ENCODE assay signal across 20 cellular contexts in the genomic region with DNA sequence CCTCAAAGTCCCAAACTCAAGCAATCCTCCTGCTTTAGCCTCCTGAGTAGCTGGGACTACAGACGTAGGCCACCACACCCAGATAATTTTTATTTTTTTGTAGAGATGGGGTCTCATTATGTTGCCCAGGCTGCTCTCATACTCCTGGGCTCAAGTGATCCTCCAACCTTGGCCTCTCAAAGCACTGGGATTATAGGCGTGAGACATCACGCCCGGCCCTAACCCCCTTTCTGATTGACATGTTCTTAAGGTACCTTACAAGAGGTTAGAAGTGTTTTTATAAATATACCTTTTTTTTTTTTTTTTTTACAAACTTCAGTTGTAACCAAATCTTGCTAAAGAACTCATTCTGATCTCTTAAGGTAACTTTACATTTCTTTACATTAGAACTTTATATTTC.
DNase-seq lines count a peak whose midpoint lies in the region; ATAC-seq and TF ChIP-seq lines count a peak whose summit lies in the region.
"Had no signal": no experiment of that assay in that cellular context is flagged by ENCODE, and none has a peak within 500 bp of the region (broad histone marks: within the 10 kb centered on the region; RNA-seq: fewer than 3 reads in every experiment).

No MANE protein-coding gene starts in this region.

- no peak for DNase-seq in activated naive CD8-positive, alpha-beta T cell treated with anti-CD3 and anti-CD28 coated beads, Interleukin-2, amount 50 U/mL, for 24 hours
- no peak for DNase-seq in activated naive CD8-positive, alpha-beta T cell treated with anti-CD3 and anti-CD28 coated beads for 36 hours
- DNase-seq in PC-9 (no peak), epithelial cell of prostate (ENCODE audit: low read depth, low spot score) (no peak), T-helper 17 cell (no peak)
- DNase-seq: 8988T, GDM1, H9, KBM-7, NCI-H1105, NCI-H2081, NCI-H2171, NCI-H524 treated with DMSO at 0.1 percent for 48 hours, NCI-H82, SHP77 treated with DMSO at 0.1 percent for 48 hours had no signal

- ATAC-seq in activated naive CD8-positive, alpha-beta T cell treated with anti-CD3 and anti-CD28 coated beads, Interleukin-2, amount 50 U/mL, for 24 hours = no peak
- ATAC-seq in stimulated activated memory B cell treated with anti-CD40 and anti-IgM and Interleukin-4, amounts not matched to agents 10 μg/mL and 1 μg/mL and 100 μg/mL, for 72 hours = no peak
- ATAC-seq in GM18861 (IDR thresholded peaks at IDR 0.05; ENCODE audit: unreplicated experiment) (no peak), T-helper 17 cell (no peak), HG02885 (IDR thresholded peaks at IDR 0.05; ENCODE audit: poor library complexity, unreplicated experiment) (no peak)

- H3K79me2 ChIP-seq in PC-9 (ENCODE audit: low read depth) = no peaks in the 10 kb centered on the region

- peaks cover 54% of the 10 kb centered on the region for H3K4me1 Mint-ChIP-seq in activated naive CD8-positive, alpha-beta T cell treated with anti-CD3 and anti-CD28 coated beads, Interleukin-2, amount 50 U/mL, for 24 hours
- H3K4me1 Mint-ChIP-seq in activated naive CD8-positive, alpha-beta T cell treated with anti-CD3 and anti-CD28 coated beads for 36 hours = peaks cover 17% of the 10 kb centered on the region
- peaks cover 52% of the 10 kb centered on the region for H3K4me1 Mint-ChIP-seq in stimulated activated memory B cell treated with anti-CD40 and anti-IgM and Interleukin-4, amounts not matched to agents 10 μg/mL and 1 μg/mL and 100 μg/mL, for 72 hours
- no peaks in the 10 kb centered on the region for H3K4me1 Mint-ChIP-seq in T-helper 17 cell
- H3K4me1 Mint-ChIP-seq: H9 had no signal

- H3K4me3 Mint-ChIP-seq in activated naive CD8-positive, alpha-beta T cell treated with anti-CD3 and anti-CD28 coated beads, Interleukin-2, amount 50 U/mL, for 24 hours = no peak overlapping the region
- H3K4me3 Mint-ChIP-seq in activated naive CD8-positive, alpha-beta T cell treated with anti-CD3 and anti-CD28 coated beads for 36 hours = no peak overlapping the region
- H3K4me3 Mint-ChIP-seq in stimulated activated memory B cell treated with anti-CD40 and anti-IgM and Interleukin-4, amounts not matched to agents 10 μg/mL and 1 μg/mL and 100 μg/mL, for 72 hours = no peak overlapping the region
- H3K4me3 Mint-ChIP-seq in T-helper 17 cell = no peak overlapping the region
- H3K4me3 Mint-ChIP-seq: H9 had no signal

- H3K36me3 ChIP-seq in PC-9 (ENCODE audit: low read depth) = no peaks in the 10 kb centered on the region

- POLR2A ChIA-PET in PC-9 (lab: Charles Lee; ENCODE audit: unreplicated experiment) = no interaction called here

- H4K20me1 ChIP-seq in PC-9 (ENCODE audit: insufficient read depth) = no peaks in the 10 kb centered on the region

- no peaks in the 10 kb centered on the region for H3K27me3 ChIP-seq in PC-9 (ENCODE audit: insufficient read depth, low read depth)

- H3K36me3 Mint-ChIP-seq in activated naive CD8-positive, alpha-beta T cell treated with anti-CD3 and anti-CD28 coated beads, Interleukin-2, amount 50 U/mL, for 24 hours (ENCODE audit: low read depth) = no peaks in the 10 kb centered on the region
- H3K36me3 Mint-ChIP-seq in activated naive CD8-positive, alpha-beta T cell treated with anti-CD3 and anti-CD28 coated beads for 36 hours = no peaks in the 10 kb centered on the region
- peaks cover 13% of the 10 kb centered on the region for H3K36me3 Mint-ChIP-seq in stimulated activated memory B cell treated with anti-CD40 and anti-IgM and Interleukin-4, amounts not matched to agents 10 μg/mL and 1 μg/mL and 100 μg/mL, for 72 hours
- H3K36me3 Mint-ChIP-seq in T-helper 17 cell (ENCODE audit: low read depth) = peaks cover 2% of the 10 kb centered on the region

- H3K4me2 ChIP-seq in PC-9 = peak overlapping the region; percentile 56

- peak overlapping the region; percentile 86 for H3K27ac ChIP-seq in PC-9
- H3K27ac ChIP-seq in epithelial cell of prostate = peak overlapping the region; percentile 24
- H3K27ac ChIP-seq: C4-2B, SK-N-MC had no signal

- H3K27ac Mint-ChIP-seq in activated naive CD8-positive, alpha-beta T cell treated with anti-CD3 and anti-CD28 coated beads, Interleukin-2, amount 50 U/mL, for 24 hours = peak overlapping the region; percentile 83
- no peak overlapping the region for H3K27ac Mint-ChIP-seq in activated naive CD8-positive, alpha-beta T cell treated with anti-CD3 and anti-CD28 coated beads for 36 hours
- peak overlapping the region; percentile 26 for H3K27ac Mint-ChIP-seq in stimulated activated memory B cell treated with anti-CD40 and anti-IgM and Interleukin-4, amounts not matched to agents 10 μg/mL and 1 μg/mL and 100 μg/mL, for 72 hours
- no peak overlapping the region for H3K27ac Mint-ChIP-seq in T-helper 17 cell
- H3K27ac Mint-ChIP-seq: H9 had no signal

- peaks cover 60% of the 10 kb centered on the region for H3K4me1 ChIP-seq in PC-9 (replicated peaks; ENCODE audit: insufficient read depth)

- intact Hi-C loops in PC-9 (cut with micrococcal nuclease; ENCODE audit: unreplicated experiment) = loop anchor here (1.0 to 2.0 kb wide), 3 partner anchors 16 to 109 kb away; a partner anchor contains a TSS

- H3K9me3 ChIP-seq in PC-9 (ENCODE audit: insufficient read depth, low read depth) (no peaks in the 10 kb centered on the region), T-helper 17 cell (ENCODE audit: control insufficient read depth, low read length, poor library complexity, severe bottlenecking) (no peaks in the 10 kb centered on the region)

- no peaks in the 10 kb centered on the region for H3K9me2 ChIP-seq in PC-9 (ENCODE audit: insufficient read depth)

- CTCF ChIA-PET in PC-9 (lab: Charles Lee) = interaction anchor here (0.6 kb wide), 1 partner anchor 996 kb away, joined by 19 read pairs; no protein-coding TSS in a partner anchor

- no peak overlapping the region for H2AFZ ChIP-seq in PC-9

- TF ChIP-seq CTCF in PC-9 (conservative IDR thresholded peaks at IDR 0.05) = no peak

- no TSS peak for BruUV-seq in PC-9 (replicated peaks; lab: Mats Ljungman, UMichigan)

- H3K27me3 Mint-ChIP-seq in activated naive CD8-positive, alpha-beta T cell treated with anti-CD3 and anti-CD28 coated beads, Interleukin-2, amount 50 U/mL, for 24 hours = no peaks in the 10 kb centered on the region
- H3K27me3 Mint-ChIP-seq in activated naive CD8-positive, alpha-beta T cell treated with anti-CD3 and anti-CD28 coated beads for 36 hours = no peaks in the 10 kb centered on the region
- H3K27me3 Mint-ChIP-seq in stimulated activated memory B cell treated with anti-CD40 and anti-IgM and Interleukin-4, amounts not matched to agents 10 μg/mL and 1 μg/mL and 100 μg/mL, for 72 hours = no peaks in the 10 kb centered on the region
- no peaks in the 10 kb centered on the region for H3K27me3 Mint-ChIP-seq in T-helper 17 cell

- no peak overlapping the region for H3K4me3 ChIP-seq in PC-9
- H3K4me3 ChIP-seq: SK-N-MC had no signal

- H3F3A ChIP-seq in PC-9 (ENCODE audit: insufficient read depth, low read depth) = peaks cover 24% of the 10 kb centered on the region

- H3K9me3 Mint-ChIP-seq in activated naive CD8-positive, alpha-beta T cell treated with anti-CD3 and anti-CD28 coated beads, Interleukin-2, amount 50 U/mL, for 24 hours = no peaks in the 10 kb centered on the region
- no peaks in the 10 kb centered on the region for H3K9me3 Mint-ChIP-seq in activated naive CD8-positive, alpha-beta T cell treated with anti-CD3 and anti-CD28 coated beads for 36 hours
- no peaks in the 10 kb centered on the region for H3K9me3 Mint-ChIP-seq in stimulated activated memory B cell treated with anti-CD40 and anti-IgM and Interleukin-4, amounts not matched to agents 10 μg/mL and 1 μg/mL and 100 μg/mL, for 72 hours
- H3K9me3 Mint-ChIP-seq: H9 had no signal

Comparison
In these comparisons a context has a peak if more than half of its experiments do, and no peak if none do; other contexts are left out.
1. H3K27ac Mint-ChIP-seq: peak in activated naive CD8-positive, alpha-beta T cell treated with anti-CD3 and anti-CD28 coated beads, Interleukin-2, amount 50 U/mL, for 24 hours (single experiment) and stimulated activated memory B cell treated with anti-CD40 and anti-IgM and Interleukin-4, amounts not matched to agents 10 μg/mL and 1 μg/mL and 100 μg/mL, for 72 hours (single experiment); none in activated naive CD8-positive, alpha-beta T cell treated with anti-CD3 and anti-CD28 coated beads for 36 hours (single experiment) and T-helper 17 cell (single experiment).